8 cellular contexts compared by ENCODE assay signal in genomic region chr16:48365030-48365600, GRCh38. TPM values are rescaled to one million over a fixed set of nuclear protein-coding genes. Genes with fewer than 3 reads are reported as not detected.
DNase-seq lines count a peak whose midpoint lies in the region; ATAC-seq, FAIRE-seq and TF ChIP-seq lines count a peak whose summit lies in the region.

No MANE protein-coding gene starts in this region.

- no peak for TF ChIP-seq EP300 in neural cell (conservative IDR thresholded peaks at IDR 0.05; ENCODE audit: poor library complexity, severe bottlenecking)

- H3K9ac ChIP-seq in MM.1S (ENCODE audit: low read length): peak overlapping the region; percentile 76; the same call in 1 of the 2 replicates
- no peak overlapping the region for H3K9ac ChIP-seq in neural cell (ENCODE audit: low read length)

- CTCF ChIA-PET in BJ (lab: Yijun Ruan, JAX): interaction anchor here (1.0 to 3.4 kb wide), 4 partner anchors 10 to 265 kb away, joined by 3 to 19 read pairs (median 4); no protein-coding TSS in a partner anchor

- no peak for FAIRE-seq in GM12892 (lab: Jason Lieb, UNC)

- no peak for TF ChIP-seq POLR2A in GM12892 (IDR thresholded peaks at IDR 0.05; ENCODE audit: low read depth, low read length)

- H3K4me3 ChIP-seq in BJ (ENCODE audit: low read depth, low read length) (peak overlapping the region; percentile 61), MM.1S (ENCODE audit: low read length) (peak overlapping the region; percentile 68), neural cell (ENCODE audit: low read length) (peak overlapping the region; percentile 59)

- peak overlapping the region; percentile 74 to 81 for H3K27ac Mint-ChIP-seq in effector memory CD8-positive, alpha-beta T cell

- H3K4me2 ChIP-seq in MM.1S (ENCODE audit: low read depth, low read length) (peak overlapping the region; percentile 88; the same call in 1 of the 2 replicates), neural cell (ENCODE audit: low read length) (peak overlapping the region; percentile 27)

- peak overlapping the region; percentile 83; the same call in 1 of the 2 replicates for H3K27ac ChIP-seq in MM.1S (ENCODE audit: low read length)
- H3K27ac ChIP-seq in neural cell (ENCODE audit: low read length): no peak overlapping the region

- H3K27me3 Mint-ChIP-seq in effector memory CD8-positive, alpha-beta T cell: no peaks in the 10 kb centered on the region

- H3K4me3 Mint-ChIP-seq in effector memory CD8-positive, alpha-beta T cell: peak overlapping the region; percentile 79 to 84

- ATAC-seq in effector memory CD8-positive, alpha-beta T cell (replicated peaks): no peak

- peaks cover 18% of the 10 kb centered on the region for H3K4me1 ChIP-seq in MM.1S (ENCODE audit: low read length)

- H4K20me1 ChIP-seq in MM.1S (ENCODE audit: insufficient read depth, low read length): peaks cover 10% of the 10 kb centered on the region
- H4K20me1 ChIP-seq in neural cell (ENCODE audit: insufficient read depth): peaks cover 50% of the 10 kb centered on the region

- H3F3A ChIP-seq in MM.1S (ENCODE audit: insufficient read depth, low read length) (peaks cover 17% of the 10 kb centered on the region), neural cell (ENCODE audit: insufficient read depth, low read length, poor library complexity, severe bottlenecking) (no peaks in the 10 kb centered on the region)

- H3K9me3 Mint-ChIP-seq in effector memory CD8-positive, alpha-beta T cell: no peaks in the 10 kb centered on the region

- no peak for TF ChIP-seq CTCF in BJ (IDR thresholded peaks at IDR 0.05; ENCODE audit: insufficient read depth, low read depth, low read length)
- no peak for TF ChIP-seq CTCF in MM.1S (IDR thresholded peaks at IDR 0.05; ENCODE audit: low read length)
- no peak for TF ChIP-seq CTCF in neural cell (IDR thresholded peaks at IDR 0.05; ENCODE audit: poor library complexity, severe bottlenecking)

- DNase-seq in BJ (ENCODE audit: low read depth): no peak
- no peak for DNase-seq in MM.1S
- no peak for DNase-seq in effector memory CD8-positive, alpha-beta T cell
- no peak for DNase-seq in GM12892 (ENCODE audit: insufficient read length)
- no peak for DNase-seq in NCI-H1092 (lab: John Stamatoyannopoulos, UW)
- DNase-seq in AG08395 (ENCODE audit: low spot score): no peak
- no peak for DNase-seq in stimulated activated CD4-positive, alpha-beta T cell treated with anti-CD3 and anti-CD28 coated beads, Interleukin-12 subunit alpha, Interleukin-12 subunit beta, amount 100 ng/mL, for 4 hours

- H3K36me3 Mint-ChIP-seq in effector memory CD8-positive, alpha-beta T cell (ENCODE audit: insufficient read depth): peaks cover 5% of the 10 kb centered on the region

- H3K36me3 ChIP-seq in BJ (ENCODE audit: control insufficient read depth, insufficient read depth, low read length) (peaks cover 5% of the 10 kb centered on the region; the same call in 1 of the 2 replicates), MM.1S (replicated peaks; ENCODE audit: insufficient read depth, low read length) (no peaks in the 10 kb centered on the region), neural cell (ENCODE audit: insufficient read depth, low read length) (peaks cover 5% of the 10 kb centered on the region)

- H3K9me3 ChIP-seq in MM.1S (replicated peaks; ENCODE audit: insufficient read depth, low read length) (no peaks in the 10 kb centered on the region), neural cell (ENCODE audit: low read length) (no peaks in the 10 kb centered on the region)

- H3K27me3 ChIP-seq in BJ (ENCODE audit: control insufficient read depth, insufficient read depth, low read length): no peaks in the 10 kb centered on the region
- H3K27me3 ChIP-seq in MM.1S (replicated peaks; ENCODE audit: insufficient read depth, low read length): no peaks in the 10 kb centered on the region
- H3K27me3 ChIP-seq in neural cell (ENCODE audit: insufficient read depth, low read depth, low read length): no peaks in the 10 kb centered on the region

- POLR2A ChIA-PET in BJ (lab: Charles Lee): no interaction called here

- no peaks in the 10 kb centered on the region for H3K9me2 ChIP-seq in MM.1S (replicated peaks; ENCODE audit: insufficient read depth, low read length)
- no peaks in the 10 kb centered on the region for H3K9me2 ChIP-seq in neural cell (ENCODE audit: insufficient read depth, low read length)

- peaks cover 98% of the 10 kb centered on the region for H3K79me2 ChIP-seq in MM.1S (ENCODE audit: low read length)
- peaks cover 97% of the 10 kb centered on the region for H3K79me2 ChIP-seq in neural cell (replicated peaks; ENCODE audit: insufficient read depth, low read length)

- H3K4me1 Mint-ChIP-seq in effector memory CD8-positive, alpha-beta T cell (ENCODE audit: low read depth in 2 of 2): peaks cover 15 to 16% of the 10 kb centered on the region in 2 donors

- H2AFZ ChIP-seq in MM.1S (ENCODE audit: low read length) (no peak overlapping the region), neural cell (ENCODE audit: low read depth, low read length) (no peak overlapping the region)

- no peak for TF ChIP-seq RAD21 in neural cell (conservative IDR thresholded peaks at IDR 0.05)

TF ChIP-seq in neural cell, 6 proteins besides CTCF, POLR2A, EP300 and RAD21:
- TF ChIP-seq EZH2 (IDR thresholded peaks at IDR 0.05; ENCODE audit: borderline replicate concordance, insufficient read depth, low read length, poor library complexity, severe bottlenecking): no peak
- TF ChIP-seq TAF1 (IDR thresholded peaks at IDR 0.05; ENCODE audit: low read depth): no peak
- TF ChIP-seq MXI1 (conservative IDR thresholded peaks at IDR 0.05; ENCODE audit: poor library complexity, severe bottlenecking): no peak
- no peak for TF ChIP-seq SMC3 (conservative IDR thresholded peaks at IDR 0.05; ENCODE audit: poor library complexity)
- no peak for TF ChIP-seq POLR2AphosphoS5 (IDR thresholded peaks at IDR 0.05)
- TF ChIP-seq REST (IDR thresholded peaks at IDR 0.05; ENCODE audit: borderline replicate concordance): no peak

RNA-seq across cellular contexts. Expression of gene SIAH1, which starts 20.1 kb away (rescaled TPM):
- polyA plus RNA-seq in BJ (2011; rRNA removed) (11.7 and 18.3 TPM in 2 replicates), neural cell (91.3 and 96.6 TPM in 2 replicates)
- 20.0 and 26.4 TPM in 2 replicates for polyA minus RNA-seq in BJ (2011; rRNA and poly(A)+ RNA removed)
- polyA minus RNA-seq in neural cell: 157 and 166 TPM in 2 replicates
- 15.3 TPM for polyA plus RNA-seq in GM12892 (2012; ENCODE audit: missing spikeins)
